ENCODE assay signal across 8 cellular contexts in the genomic region with DNA sequence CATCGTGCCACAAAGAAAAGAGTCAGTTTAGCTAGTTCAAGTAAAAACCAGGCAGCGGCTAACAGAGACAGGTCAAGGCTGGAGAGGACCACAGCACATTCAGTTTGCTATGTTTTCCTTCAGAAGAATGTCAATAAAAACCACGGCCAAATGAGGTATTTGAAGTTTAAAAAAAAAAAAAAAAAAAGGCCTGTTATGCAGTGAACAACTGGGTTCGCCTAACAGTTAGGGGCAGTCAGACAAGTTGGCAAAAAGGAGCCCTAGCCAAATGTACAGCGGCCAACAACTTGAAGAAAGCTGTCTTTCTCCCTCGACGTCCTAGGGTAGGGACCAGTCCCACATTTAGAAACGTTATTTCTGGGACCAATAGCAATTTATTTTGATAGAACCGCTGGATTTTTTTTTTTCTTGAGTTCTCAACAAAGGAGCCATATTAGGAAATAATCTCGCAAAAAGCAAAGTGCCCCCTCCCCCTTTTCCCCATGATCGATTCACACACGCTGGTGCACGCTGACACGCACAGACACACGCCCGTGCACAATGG.
DNase-seq lines count a peak whose midpoint lies in the region; ATAC-seq and TF ChIP-seq lines count a peak whose summit lies in the region.

No MANE protein-coding gene starts in this region.

- intact Hi-C loops in right lobe of liver (cut with DNase I) (no loop called here), thyroid gland (cut with DNase I) (no loop called here)

- H3K36me3 ChIP-seq in brain microvascular endothelial cell (replicated peaks) (no peaks in the 10 kb centered on the region), right lobe of liver (no peaks in the 10 kb centered on the region), thyroid gland (no peaks in the 10 kb centered on the region)

- POLR2A ChIA-PET in activated CD4-positive, alpha-beta T cell treated with anti-CD3 and anti-CD28 coated beads, Interleukin-2, amount 10 ng/mL, durations not matched to agents 7 days and 5 days (lab: Charles Lee), result no interaction called here

- DNase-seq in activated CD4-positive, alpha-beta T cell treated with anti-CD3 and anti-CD28 coated beads, Interleukin-2, amount 10 ng/mL, durations not matched to agents 7 days and 5 days, result no peak
- no peak for DNase-seq in activated CD4-positive, alpha-beta T cell treated with anti-CD3 and anti-CD28 coated beads, Interleukin-2, amount 50 U/mL, for 48 hours
- no peak for DNase-seq in brain microvascular endothelial cell
- DNase-seq in right lobe of liver, result peak in 1 of 3 donors; percentile 50
- peak; percentile 13 to 27 for DNase-seq in thyroid gland
- no peak for DNase-seq in activated CD8-positive, alpha-beta memory T cell treated with anti-CD3 and anti-CD28 coated beads, Interleukin-2, amount 50 U/mL, for 48 hours

- peaks cover 16% of the 10 kb centered on the region for H3K27me3 Mint-ChIP-seq in activated CD4-positive, alpha-beta T cell treated with anti-CD3 and anti-CD28 coated beads, Interleukin-2, amount 10 ng/mL, durations not matched to agents 7 days and 5 days

- peak overlapping the region; percentile 58 for H3K27ac Mint-ChIP-seq in activated CD4-positive, alpha-beta T cell treated with anti-CD3 and anti-CD28 coated beads, Interleukin-2, amount 10 ng/mL, durations not matched to agents 7 days and 5 days

- peak overlapping the region; percentile 73 for H3K4me3 Mint-ChIP-seq in activated CD4-positive, alpha-beta T cell treated with anti-CD3 and anti-CD28 coated beads, Interleukin-2, amount 10 ng/mL, durations not matched to agents 7 days and 5 days

- TF ChIP-seq POLR2A in right lobe of liver (IDR thresholded peaks at IDR 0.05) (no peak), thyroid gland (IDR thresholded peaks at IDR 0.05) (no peak)

- in situ Hi-C loops in brain microvascular endothelial cell (cut with HindIII; ENCODE audit: low pct_ligation_motif_present, low sequenced_read_pairs), result no loop called here

- no peaks in the 10 kb centered on the region for H3K9me3 Mint-ChIP-seq in activated CD4-positive, alpha-beta T cell treated with anti-CD3 and anti-CD28 coated beads, Interleukin-2, amount 10 ng/mL, durations not matched to agents 7 days and 5 days

- 5% methylated on average over 16 of the region's 16 CpGs for WGBS in right lobe of liver (ENCODE audit: insufficient coverage, low coverage, low lambda C conversion rate, missing lambda C conversion rate)
- WGBS in thyroid gland, 2 donors, result 14 to 15% methylated on average over 15 to 16 of the region's 16 CpGs

- H3K9me3 ChIP-seq in right lobe of liver (no peaks in the 10 kb centered on the region), thyroid gland (no peaks in the 10 kb centered on the region)

- TF ChIP-seq CTCF in brain microvascular endothelial cell (IDR thresholded peaks at IDR 0.05; ENCODE audit: low read depth, low read length, missing control alignments) (no peak), right lobe of liver (IDR thresholded peaks at IDR 0.05) (no peak), thyroid gland (IDR thresholded peaks at IDR 0.05) (no peak)

- no peaks in the 10 kb centered on the region for H3K27me3 ChIP-seq in brain microvascular endothelial cell (replicated peaks)
- no peaks in the 10 kb centered on the region for H3K27me3 ChIP-seq in right lobe of liver
- no peaks in the 10 kb centered on the region for H3K27me3 ChIP-seq in thyroid gland

- peak; percentile 51 to 69 (median 62) for ATAC-seq in right lobe of liver
- no peak for ATAC-seq in HG03565 (IDR thresholded peaks at IDR 0.05; ENCODE audit: unreplicated experiment)
- no peak for ATAC-seq in HG03159 (IDR thresholded peaks at IDR 0.05; ENCODE audit: unreplicated experiment)

- H3K36me3 Mint-ChIP-seq in activated CD4-positive, alpha-beta T cell treated with anti-CD3 and anti-CD28 coated beads, Interleukin-2, amount 10 ng/mL, durations not matched to agents 7 days and 5 days (ENCODE audit: low read depth), result no peaks in the 10 kb centered on the region

- CTCF ChIA-PET in activated CD4-positive, alpha-beta T cell treated with anti-CD3 and anti-CD28 coated beads, Interleukin-2, amount 10 ng/mL, durations not matched to agents 7 days and 5 days (lab: Charles Lee), result interaction anchor here (0.7 to 1.3 kb wide), 3 partner anchors 10 to 423 kb away, joined by 3 read pairs; no protein-coding TSS in a partner anchor

- H3K4me1 Mint-ChIP-seq in activated CD4-positive, alpha-beta T cell treated with anti-CD3 and anti-CD28 coated beads, Interleukin-2, amount 10 ng/mL, durations not matched to agents 7 days and 5 days, result peaks cover 24% of the 10 kb centered on the region

- H3K4me3 ChIP-seq in brain microvascular endothelial cell (ENCODE audit: low read depth, low read length) (peak overlapping the region; percentile 62), right lobe of liver (peak overlapping the region; percentile 51 to 62 (median 53)), thyroid gland (replicated peaks in 1 of 3) (peak overlapping the region in 2 of 3 donors; percentile 45 to 54)

- H3K4me1 ChIP-seq in right lobe of liver (peaks cover 0 to 20% (median 7%) of the 10 kb centered on the region in 4 donors), thyroid gland (peaks cover 14 to 29% of the 10 kb centered on the region in 2 donors)

- H3K27ac ChIP-seq in brain microvascular endothelial cell (no peak overlapping the region), right lobe of liver (peak overlapping the region; percentile 15 to 83 (median 61)), thyroid gland (peak overlapping the region; percentile 63 to 83 (median 69))

Comparison
In these comparisons a context has a peak if more than half of its experiments do, and no peak if none do; other contexts are left out.
1. DNase-seq: peak in thyroid gland (2 of 2); none in activated CD4-positive, alpha-beta T cell treated with anti-CD3 and anti-CD28 coated beads, Interleukin-2, amount 10 ng/mL, durations not matched to agents 7 days and 5 days (single experiment), activated CD4-positive, alpha-beta T cell treated with anti-CD3 and anti-CD28 coated beads, Interleukin-2, amount 50 U/mL, for 48 hours (0 of 2), brain microvascular endothelial cell (single experiment) and activated CD8-positive, alpha-beta memory T cell treated with anti-CD3 and anti-CD28 coated beads, Interleukin-2, amount 50 U/mL, for 48 hours (single experiment).
2. ATAC-seq: peak in right lobe of liver (4 of 4); none in HG03565 (single experiment) and HG03159 (single experiment).
3. Peak in every context shown above with its lines, with median percentiles within 50 percentile points of each other: H3K4me3 ChIP-seq.